Comparison of ENCODE assay signal across 8 cellular contexts in genomic region chr1:167938083-167938482, GRCh38. TPM values are rescaled to one million over a fixed set of nuclear protein-coding genes. Genes with fewer than 3 reads are reported as not detected.
DNase-seq lines count a peak whose midpoint lies in the region; ATAC-seq and TF ChIP-seq lines count a peak whose summit lies in the region.

No MANE protein-coding gene starts in this region.

- TF ChIP-seq CTCF in Peyer's patch (IDR thresholded peaks at IDR 0.05) (no peak), fibroblast of pulmonary artery (IDR thresholded peaks at IDR 0.05; ENCODE audit: low read length, missing control alignments) (no peak)

- no peaks in the 10 kb centered on the region for H3K9me3 ChIP-seq in Peyer's patch

- H3K4me3 ChIP-seq in Peyer's patch (peak overlapping the region in 3 of 4 donors; percentile 64 to 86 (median 83)), fibroblast of pulmonary artery (replicated peaks; ENCODE audit: low read depth, low read length) (peak overlapping the region; percentile 96), skin epidermis (peak overlapping the region in 6 of 7 experiments; percentile 65 to 100 (median 90))

- no peak for TF ChIP-seq POLR2A in Peyer's patch (IDR thresholded peaks at IDR 0.05)
- TF ChIP-seq POLR2A in GM18505 (IDR thresholded peaks at IDR 0.05; ENCODE audit: borderline replicate concordance, extremely low read depth, insufficient read depth, insufficient read length): no peak

- H3K36me3 ChIP-seq in Peyer's patch: no peaks in the 10 kb centered on the region

- DNase-seq in NCI-H1105 treated with DMSO at 0.1 percent for 48 hours (lab: John Stamatoyannopoulos, UW) (peak; percentile 9), NCI-H1105 (lab: John Stamatoyannopoulos, UW) (no peak), Peyer's patch (no peak), fibroblast of pulmonary artery (ENCODE audit: low read depth) (no peak)

- H3K27me3 ChIP-seq in Peyer's patch: no peaks in the 10 kb centered on the region

- H3K27ac ChIP-seq in Peyer's patch (no peak overlapping the region), skin epidermis (peak overlapping the region in 16 of 21 experiments; percentile 87 to 98 (median 96))

- ATAC-seq in GM19452 (IDR thresholded peaks at IDR 0.05; ENCODE audit: unreplicated experiment): no peak
- no peak for ATAC-seq in GM18505 (IDR thresholded peaks at IDR 0.05; ENCODE audit: unreplicated experiment)
- ATAC-seq in HG03520 (IDR thresholded peaks at IDR 0.05; ENCODE audit: unreplicated experiment): no peak

- H3K4me1 ChIP-seq in Peyer's patch: peaks cover 0 to 22% (median 0%) of the 10 kb centered on the region in 4 donors

RNA-seq across cellular contexts. Expression of gene MPC2, which starts 1.2 kb away (rescaled TPM):
- total RNA-seq in Peyer's patch: 10 to 100 TPM; 31.6 to 93.9 (median 61.6) TPM

RNA-seq across cellular contexts. Expression of gene DCAF6, which starts 1.6 kb away (rescaled TPM):
- 100 to 1,000 TPM; 106 to 139 (median 114) TPM for total RNA-seq in Peyer's patch

RNA-seq across cellular contexts. Expression of gene ADCY10, which starts 24.1 kb away (rescaled TPM):
- 1 to 10 TPM in 3 of 4 donors, not detected in 1; 1.2 to 4.9 (median 2.4) TPM for total RNA-seq in Peyer's patch

Comparison
In these comparisons a context has a peak if more than half of its experiments do, and no peak if none do; other contexts are left out.
1. H3K27ac ChIP-seq: peak in skin epidermis (16 of 21); none in Peyer's patch (0 of 4).
2. Peak in every context shown above with its lines, with median percentiles within 50 percentile points of each other: H3K4me3 ChIP-seq.